Comparison of ENCODE assay signal across 11 cellular contexts in genomic region chr10:88138319-88138848, GRCh38.
DNase-seq lines count a peak whose midpoint lies in the region; ATAC-seq and TF ChIP-seq lines count a peak whose summit lies in the region.
"Had no signal": no experiment of that assay in that cellular context is flagged by ENCODE, and none has a peak within 500 bp of the region (broad histone marks: within the 10 kb centered on the region; RNA-seq: fewer than 3 reads in every experiment).

No MANE protein-coding gene starts in this region.

- in situ Hi-C loops in gastrocnemius medialis (cut with MboI; ENCODE audit: low sequenced_read_pairs in 4 of 4) = loop anchor here in 1 of 4 donors (25.0 kb wide), 1 partner anchor 424 kb away; no protein-coding TSS in a partner anchor

- TF ChIP-seq POLR2A in gastrocnemius medialis (IDR thresholded peaks at IDR 0.05) = no peak

- TF ChIP-seq CTCF in ascending aorta (IDR thresholded peaks at IDR 0.05) = no peak
- no peak for TF ChIP-seq CTCF in gastrocnemius medialis (IDR thresholded peaks at IDR 0.05 in 4 of 5, conservative IDR thresholded peaks at IDR 0.05 in 1 of 5)

- H3K9ac ChIP-seq in mucosa of rectum (ENCODE audit: low read depth in 1 of 2, low read length in 2 of 2) = no peak overlapping the region

- DNase-seq in ascending aorta (ENCODE audit: low spot score in 2 of 2) (no peak), gastrocnemius medialis (no peak)
- DNase-seq in stimulated activated CD4-positive, alpha-beta T cell treated with anti-CD3 and anti-CD28 coated beads, Interleukin-15, amount 100 ng/mL, for 24 hours = no peak
- DNase-seq: anterior cingulate cortex; NCI-H774; stimulated activated CD4-positive, alpha-beta T cell treated with anti-CD3 and anti-CD28 coated beads, Interleukin-2, amount 100 ng/mL, for 48 hours; T1000 had no signal

- ATAC-seq in GM19025 (IDR thresholded peaks at IDR 0.05; ENCODE audit: low read depth, unreplicated experiment) (peak; percentile 88), GM21723 (IDR thresholded peaks at IDR 0.05; ENCODE audit: unreplicated experiment) (peak; percentile 97), HG03439 (IDR thresholded peaks at IDR 0.05; ENCODE audit: unreplicated experiment) (peak; percentile 89), gastrocnemius medialis (no peak)

- H3K27ac ChIP-seq in mucosa of rectum (ENCODE audit: low read depth in 2 of 2, low read length in 2 of 2) = peak overlapping the region; percentile 39 to 56
- H3K27ac ChIP-seq in ascending aorta = no peak overlapping the region
- no peak overlapping the region for H3K27ac ChIP-seq in gastrocnemius medialis

- peaks cover 2 to 9% of the 10 kb centered on the region in 2 donors for H3K4me1 ChIP-seq in mucosa of rectum (ENCODE audit: control insufficient read depth in 2 of 2, insufficient read depth in 2 of 2, low read length in 2 of 2)
- no peaks in the 10 kb centered on the region for H3K4me1 ChIP-seq in ascending aorta
- H3K4me1 ChIP-seq in gastrocnemius medialis = peaks cover 0 to 1% of the 10 kb centered on the region in 2 donors

- no peaks in the 10 kb centered on the region for H3K9me3 ChIP-seq in mucosa of rectum (ENCODE audit: control insufficient read depth in 2 of 2, low read length in 2 of 2)
- peaks cover 0 to 5% of the 10 kb centered on the region in 2 donors for H3K9me3 ChIP-seq in ascending aorta
- H3K9me3 ChIP-seq in gastrocnemius medialis = no peaks in the 10 kb centered on the region

- no peak overlapping the region for H3K4me3 ChIP-seq in mucosa of rectum (ENCODE audit: low read length in 2 of 2)
- no peak overlapping the region for H3K4me3 ChIP-seq in ascending aorta
- no peak overlapping the region for H3K4me3 ChIP-seq in gastrocnemius medialis

- H3K27me3 ChIP-seq in mucosa of rectum (ENCODE audit: control insufficient read depth in 2 of 2, insufficient read depth in 2 of 2, low read length in 2 of 2) (no peaks in the 10 kb centered on the region), ascending aorta (no peaks in the 10 kb centered on the region), gastrocnemius medialis (no peaks in the 10 kb centered on the region)

- intact Hi-C loops in ascending aorta (cut with DNase I) = no loop called here
- intact Hi-C loops in gastrocnemius medialis (cut with DNase I; ENCODE audit: low total_unique reads) = no loop called here

- H3K36me3 ChIP-seq in mucosa of rectum (ENCODE audit: control insufficient read depth in 2 of 2, insufficient read depth in 2 of 2, low read length in 2 of 2) (no peaks in the 10 kb centered on the region), ascending aorta (no peaks in the 10 kb centered on the region), gastrocnemius medialis (no peaks in the 10 kb centered on the region)

Comparison
In these comparisons a context has a peak if more than half of its experiments do, and no peak if none do; other contexts are left out.
1. ATAC-seq: peak in GM19025 (single experiment), GM21723 (single experiment) and HG03439 (single experiment); none in gastrocnemius medialis (0 of 2).
2. H3K27ac ChIP-seq: peak in mucosa of rectum (2 of 2); none in ascending aorta (0 of 2) and gastrocnemius medialis (0 of 4).